19 cellular contexts compared by ENCODE assay signal in genomic region chr9:72946318-72946717, GRCh38. TPM values are rescaled to one million over a fixed set of nuclear protein-coding genes. Genes with fewer than 3 reads are reported as not detected.
A peak's percentile ranks its signal among the peaks of the same experiment; 100 is the strongest.
DNase-seq lines count a peak whose midpoint lies in the region; ATAC-seq, FAIRE-seq and TF ChIP-seq lines count a peak whose summit lies in the region.
"Had no signal": no experiment of that assay in that cellular context is flagged by ENCODE, and none has a peak within 500 bp of the region (broad histone marks: within the 10 kb centered on the region; RNA-seq: fewer than 3 reads in every experiment).

No MANE protein-coding gene starts in this region.

- H3K9me3 ChIP-seq in A549 (no peaks in the 10 kb centered on the region), endocrine pancreas (ENCODE audit: control insufficient read depth, low read length) (no peaks in the 10 kb centered on the region), right lobe of liver (no peaks in the 10 kb centered on the region), thoracic aorta (no peaks in the 10 kb centered on the region), esophagus squamous epithelium (no peaks in the 10 kb centered on the region)
- H3K9me3 ChIP-seq: BLaER1, Caco-2, HAP-1 had no signal

- TF ChIP-seq POLR2A in A549 (IDR thresholded peaks at IDR 0.05; ENCODE audit: low read length) (no peak), right lobe of liver (IDR thresholded peaks at IDR 0.05) (no peak), esophagus squamous epithelium (IDR thresholded peaks at IDR 0.05) (no peak)

- intact Hi-C loops in right lobe of liver (cut with DNase I), result no loop called here
- intact Hi-C loops in esophagus squamous epithelium (cut with DNase I), result no loop called here

- no peak for TF ChIP-seq RAD21 in A549 (conservative IDR thresholded peaks at IDR 0.05 in 1 of 2, IDR thresholded peaks at IDR 0.05 in 1 of 2)

- no peak overlapping the region for H3K9ac ChIP-seq in endocrine pancreas (ENCODE audit: control insufficient read depth, insufficient read depth, low read length)
- H3K9ac ChIP-seq: BLaER1 had no signal

- H3K27ac Mint-ChIP-seq in immature natural killer cell, result no peak overlapping the region
- H3K27ac Mint-ChIP-seq: CD8-positive, alpha-beta memory T cell had no signal

- H3K4me1 ChIP-seq in A549, result peaks cover 27% of the 10 kb centered on the region; the same call in 2 of the 3 replicates
- peaks cover 52% of the 10 kb centered on the region for H3K4me1 ChIP-seq in endocrine pancreas (ENCODE audit: control insufficient read depth, insufficient read depth, low read length)
- peaks cover 0 to 53% (median 20%) of the 10 kb centered on the region in 4 donors for H3K4me1 ChIP-seq in right lobe of liver
- peaks cover 33 to 56% of the 10 kb centered on the region in 2 donors for H3K4me1 ChIP-seq in thoracic aorta (ENCODE audit: control insufficient read depth in 1 of 2, low read depth in 2 of 2)
- peaks cover 0 to 35% (median 11%) of the 10 kb centered on the region in 3 donors for H3K4me1 ChIP-seq in esophagus squamous epithelium
- H3K4me1 ChIP-seq: Caco-2, HAP-1 had no signal

- no peak for TF ChIP-seq EP300 in A549 (IDR thresholded peaks at IDR 0.05)

- POLR2A ChIA-PET in A549 (lab: Yijun Ruan, JAX), result no interaction called here

- H3K36me3 ChIP-seq in endocrine pancreas (ENCODE audit: control insufficient read depth, insufficient read depth, low read length), result no peaks in the 10 kb centered on the region
- peaks cover 0 to 3% (median 0%) of the 10 kb centered on the region in 4 donors for H3K36me3 ChIP-seq in right lobe of liver
- H3K36me3 ChIP-seq in thoracic aorta, result no peaks in the 10 kb centered on the region
- H3K36me3 ChIP-seq in esophagus squamous epithelium, result no peaks in the 10 kb centered on the region
- H3K36me3 ChIP-seq: BLaER1, HAP-1 had no signal

- no peak for ATAC-seq in A549
- no peak for ATAC-seq in right lobe of liver
- no peak for ATAC-seq in thoracic aorta (ENCODE audit: insufficient number of reproducible peaks, low FRiP score, low read depth)

- CTCF ChIA-PET in A549 (lab: Yijun Ruan, JAX), result no interaction called here

- 0% methylated on average over 3 of the region's 3 CpGs for WGBS in A549 (ENCODE audit: missing lambda C conversion rate)
- WGBS in right lobe of liver (ENCODE audit: insufficient coverage, low coverage, low lambda C conversion rate, missing lambda C conversion rate), result 27% methylated on average over 3 of the region's 3 CpGs
- 83 to 89% methylated on average over 3 of the region's 3 CpGs for whole genome bisulfite sequencing in esophagus squamous epithelium, 2 donors

- peak overlapping the region; percentile 94 for H3K4me2 ChIP-seq in A549
- H3K4me2 ChIP-seq: BLaER1 had no signal

- DNase-seq in A549 (ENCODE audit: low read depth in 1 of 2, low spot score in 1 of 2), result peak in 1 of 2 experiments; percentile 32
- DNase-seq in right lobe of liver, result no peak
- DNase-seq in thoracic aorta (ENCODE audit: low spot score), result no peak
- DNase-seq in immature natural killer cell, result no peak
- no peak for DNase-seq in esophagus squamous epithelium (lab: John Stamatoyannopoulos, UW)
- DNase-seq in hepatic stellate cell (ENCODE audit: low spot score), result no peak
- no peak for DNase-seq in SK-N-DZ (ENCODE audit: low spot score)
- DNase-seq: AML-193; Caco-2; CD8-positive, alpha-beta memory T cell; DND-41; GDM1 had no signal

- H3K27me3 Mint-ChIP-seq in immature natural killer cell (ENCODE audit: low read depth in 3 of 3), result peaks cover 6 to 10% (median 9%) of the 10 kb centered on the region in 3 donors

- peaks cover 0 to 4% (median 0%) of the 10 kb centered on the region in 6 donors for H3K9me3 Mint-ChIP-seq in immature natural killer cell

- peak; percentile 88 for FAIRE-seq in A549 (lab: Jason Lieb, UNC)
- FAIRE-seq: GM19239, H1 had no signal

- H3K4me3 Mint-ChIP-seq in immature natural killer cell, result no peak overlapping the region
- H3K4me3 Mint-ChIP-seq: CD8-positive, alpha-beta memory T cell had no signal

- no peaks in the 10 kb centered on the region for H3K36me3 Mint-ChIP-seq in immature natural killer cell
- H3K36me3 Mint-ChIP-seq: CD8-positive, alpha-beta memory T cell had no signal

- no peak for TF ChIP-seq CTCF in A549 (IDR thresholded peaks at IDR 0.05)
- TF ChIP-seq CTCF in right lobe of liver (IDR thresholded peaks at IDR 0.05), result no peak
- no peak for TF ChIP-seq CTCF in thoracic aorta (IDR thresholded peaks at IDR 0.05)
- no peak for TF ChIP-seq CTCF in esophagus squamous epithelium (IDR thresholded peaks at IDR 0.05)

- H3K4me3 ChIP-seq in A549 (peak overlapping the region; percentile 67), endocrine pancreas (ENCODE audit: control insufficient read depth, insufficient read depth, low read length) (peak overlapping the region; percentile 22), right lobe of liver (peak overlapping the region in 1 of 3 donors; percentile 65), thoracic aorta (peak overlapping the region; percentile 76), esophagus squamous epithelium (no peak overlapping the region)
- H3K4me3 ChIP-seq: BLaER1, HAP-1 had no signal

- H3K27me3 ChIP-seq in endocrine pancreas (ENCODE audit: control insufficient read depth, insufficient read depth, low read length) (no peaks in the 10 kb centered on the region), right lobe of liver (no peaks in the 10 kb centered on the region), thoracic aorta (replicated peaks; ENCODE audit: insufficient read depth) (no peaks in the 10 kb centered on the region), esophagus squamous epithelium (no peaks in the 10 kb centered on the region)
- H3K27me3 ChIP-seq: BLaER1 had no signal

- no peaks in the 10 kb centered on the region for H3K4me1 Mint-ChIP-seq in immature natural killer cell
- H3K4me1 Mint-ChIP-seq: CD8-positive, alpha-beta memory T cell had no signal

- H3K27ac ChIP-seq in A549, result peak overlapping the region; percentile 90 to 91
- H3K27ac ChIP-seq in right lobe of liver, result peak overlapping the region in 2 of 3 donors; percentile 78 to 87
- peak overlapping the region; percentile 62 to 90 for H3K27ac ChIP-seq in thoracic aorta
- H3K27ac ChIP-seq in esophagus squamous epithelium, result no peak overlapping the region
- H3K27ac ChIP-seq: 22Rv1, BLaER1, HL-60 had no signal

TF ChIP-seq in A549, 52 proteins besides CTCF, POLR2A, EP300 and RAD21:
- peak in 1 of 2 experiments; percentile 50; a peak in 1 of 5 replicates for TF ChIP-seq JUN (IDR thresholded peaks at IDR 0.05)
- peak; percentile 32; the same call in 1 of the 2 replicates for TF ChIP-seq POLR2AphosphoS2 (conservative IDR thresholded peaks at IDR 0.05; ENCODE audit: low read length)
- peak in 1 of 2 experiments; percentile 30; a peak in 1 of 4 replicates for TF ChIP-seq CEBPB (IDR thresholded peaks at IDR 0.05)
- no peak for TF ChIP-seq MAFK (IDR thresholded peaks at IDR 0.05; ENCODE audit: partially characterized antibody)
- TF ChIP-seq, protein P1, sequence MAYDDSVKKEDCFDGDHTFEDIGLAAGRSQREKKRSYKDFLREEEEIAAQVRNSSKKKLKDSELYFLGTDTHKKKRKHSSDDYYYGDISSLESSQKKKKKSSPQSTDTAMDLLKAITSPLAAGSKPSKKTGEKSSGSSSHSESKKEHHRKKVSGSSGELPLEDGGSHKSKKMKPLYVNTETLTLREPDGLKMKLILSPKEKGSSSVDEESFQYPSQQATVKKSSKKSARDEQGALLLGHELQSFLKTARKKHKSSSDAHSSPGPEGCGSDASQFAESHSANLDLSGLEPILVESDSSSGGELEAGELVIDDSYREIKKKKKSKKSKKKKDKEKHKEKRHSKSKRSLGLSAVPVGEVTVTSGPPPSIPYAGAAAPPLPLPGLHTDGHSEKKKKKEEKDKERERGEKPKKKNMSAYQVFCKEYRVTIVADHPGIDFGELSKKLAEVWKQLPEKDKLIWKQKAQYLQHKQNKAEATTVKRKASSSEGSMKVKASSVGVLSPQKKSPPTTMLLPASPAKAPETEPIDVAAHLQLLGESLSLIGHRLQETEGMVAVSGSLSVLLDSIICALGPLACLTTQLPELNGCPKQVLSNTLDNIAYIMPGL (CRISPR knock-in tag; IDR thresholded peaks at IDR 0.05; ENCODE audit: borderline replicate concordance), result 0 out of 2 replicates have a peak, but pooled peaks have one; percentile 11
- TF ChIP-seq TFCP2L1 (CRISPR knock-in tag; IDR thresholded peaks at IDR 0.05), result no peak
- 0 out of 2 replicates have a peak, but pooled peaks have one; percentile 54 for TF ChIP-seq TP53 (CRISPR knock-in tag; IDR thresholded peaks at IDR 0.05)

RNA-seq across cellular contexts. Expression of gene ALDH1A1, which starts 6.5 kb away (rescaled TPM):
- polyA plus RNA-seq in A549 (2011; rRNA removed) (6,119 and 8,617 TPM in 2 replicates), A549 (2017; fragmentation: RNase III; extraction: RNeasy Plus Mini Kit Qiagen cat#74134 plus additional on column Dnase treatment) (9,362 to 9,987 TPM (median 9,373 TPM) in 3 replicates), immature natural killer cell (under 1 TPM in 1 of 3 donors, not detected in 2; 0.09 TPM)
- 2,623 and 3,095 TPM in 2 replicates for polyA plus RNA-seq in A549 (2012; cell fraction: cytosol; rRNA removed)
- 1,463 and 2,252 TPM in 2 replicates for polyA plus RNA-seq in A549 (2012; cell fraction: nucleus; rRNA removed)
- polyA minus RNA-seq in A549 (2011; rRNA and poly(A)+ RNA removed), result 2,553 and 2,631 TPM in 2 replicates
- total RNA-seq in right lobe of liver (1,000 to 10,000 TPM in 1 of 6 experiments, 100 to 1,000 TPM in 5; 309 to 1,702 (median 521) TPM), thoracic aorta (100 to 1,000 TPM; 101 to 196 TPM), esophagus squamous epithelium (10 to 100 TPM in 3 of 4 donors, 1 to 10 TPM in 1; 2.9 to 56.6 (median 27.5) TPM)
- polyA plus RNA-seq in SK-N-DZ (2014; cell fraction: cytosol; rRNA removed), result 0.49 TPM in 1 of 2 replicates, not detected in the other
- polyA plus RNA-seq in SK-N-DZ (2014; cell fraction: nucleus; rRNA removed), result not detected in 2 replicates
- polyA plus RNA-seq: CD8-positive, alpha-beta memory T cell had no signal

Comparison
In these comparisons a context has a peak if more than half of its experiments do, and no peak if none do; other contexts are left out.
1. H3K27ac ChIP-seq: peak in A549 (2 of 2), right lobe of liver (2 of 3) and thoracic aorta (2 of 2); none in esophagus squamous epithelium (0 of 4).
2. H3K4me3 ChIP-seq: peak in A549 (single experiment), endocrine pancreas (single experiment) and thoracic aorta (single experiment); none in esophagus squamous epithelium (0 of 4).